In genomic region chr3:140711043-140711718, GRCh38 we compare ENCODE assay signal across 2 cellular contexts.
TF ChIP-seq lines count a peak whose summit lies in the region.

No MANE protein-coding gene starts in this region.

TF ChIP-seq in WTC11, 78 proteins besides CTCF, POLR2A, EP300 and RAD21 (continued from another document):
- TF ChIP-seq AR (CRISPR knock-in tag; IDR thresholded peaks at IDR 0.05), result no peak

TF ChIP-seq in HepG2, 621 proteins besides CTCF, POLR2A, EP300 and RAD21 (continued from another document and continues in another):
- TF ChIP-seq ATF2 (CRISPR knock-in tag; IDR thresholded peaks at IDR 0.05) (peak; percentile 76), RELA (CRISPR knock-in tag; IDR thresholded peaks at IDR 0.05) (no peak), MNT (IDR thresholded peaks at IDR 0.05) (no peak), NCOA5 (CRISPR knock-in tag; IDR thresholded peaks at IDR 0.05) (no peak), ZNF138 (CRISPR knock-in tag; IDR thresholded peaks at IDR 0.05; ENCODE audit: low read depth) (no peak), ZNF891 (CRISPR knock-in tag; IDR thresholded peaks at IDR 0.05) (no peak), KDM1A (CRISPR knock-in tag; IDR thresholded peaks at IDR 0.05) (no peak; the same call in 1 of the 2 replicates), RORA (CRISPR knock-in tag; IDR thresholded peaks at IDR 0.05) (no peak), THRA (CRISPR knock-in tag; IDR thresholded peaks at IDR 0.05; ENCODE audit: borderline replicate concordance) (peak; percentile 75; the same call in 1 of the 2 replicates), HNF4A (CRISPR knock-in tag; IDR thresholded peaks at IDR 0.05) (peak; percentile 89), PBX2 (CRISPR knock-in tag; IDR thresholded peaks at IDR 0.05) (no peak), ZBTB38 (CRISPR knock-in tag; IDR thresholded peaks at IDR 0.05) (no peak), ZFP36L2 (CRISPR knock-in tag; IDR thresholded peaks at IDR 0.05) (no peak), ATF7 (IDR thresholded peaks at IDR 0.05) (no peak), ATF7 (CRISPR knock-in tag; IDR thresholded peaks at IDR 0.05) (no peak), ZNF235 (CRISPR knock-in tag; IDR thresholded peaks at IDR 0.05; ENCODE audit: borderline replicate concordance) (no peak), ZNF549 (CRISPR knock-in tag; IDR thresholded peaks at IDR 0.05) (no peak), ZNF577 (CRISPR knock-in tag; IDR thresholded peaks at IDR 0.05; ENCODE audit: borderline replicate concordance, low read depth) (no peak), RARA (CRISPR knock-in tag; IDR thresholded peaks at IDR 0.05) (peak; percentile 87), SALL2 (CRISPR knock-in tag; IDR thresholded peaks at IDR 0.05) (peak; percentile 67; the same call in 1 of the 2 replicates), MTF2 (CRISPR knock-in tag; IDR thresholded peaks at IDR 0.05; ENCODE audit: borderline replicate concordance) (no peak), ZBTB34 (CRISPR knock-in tag; IDR thresholded peaks at IDR 0.05) (peak; percentile 60; the same call in 1 of the 2 replicates), PRDM15 (CRISPR knock-in tag; IDR thresholded peaks at IDR 0.05) (no peak), ZMAT3 (CRISPR knock-in tag; conservative IDR thresholded peaks at IDR 0.05) (no peak), ZNF282 (IDR thresholded peaks at IDR 0.05; ENCODE audit: partially characterized antibody) (no peak), ZNF703 (CRISPR knock-in tag; IDR thresholded peaks at IDR 0.05; ENCODE audit: borderline replicate concordance) (no peak; the same call in 1 of the 2 replicates), SOX6 (IDR thresholded peaks at IDR 0.05) (no peak), SOX6 (CRISPR knock-in tag; IDR thresholded peaks at IDR 0.05) (peak; percentile 86), THYN1 (CRISPR knock-in tag; IDR thresholded peaks at IDR 0.05; ENCODE audit: borderline replicate concordance, low read depth) (no peak), PCBP1 (IDR thresholded peaks at IDR 0.05; ENCODE audit: borderline replicate concordance, low read depth, low read length) (no peak), ZNF446 (CRISPR knock-in tag; IDR thresholded peaks at IDR 0.05) (no peak), KMT2A (CRISPR knock-in tag; IDR thresholded peaks at IDR 0.05) (no peak; the same call in 1 of the 2 replicates), U2AF1 (optimal IDR thresholded peaks at IDR 0.05; ENCODE audit: low read depth, low read length) (no peak), PHF20 (CRISPR knock-in tag; IDR thresholded peaks at IDR 0.05) (no peak), SMARCE1 (IDR thresholded peaks at IDR 0.05; ENCODE audit: borderline replicate concordance) (no peak), CC2D1A (CRISPR knock-in tag; IDR thresholded peaks at IDR 0.05) (no peak), ZNF747 (CRISPR knock-in tag; IDR thresholded peaks at IDR 0.05; ENCODE audit: borderline replicate concordance) (0 out of 2 replicates have a peak, but pooled peaks have one; percentile 51), ZNF570 (CRISPR knock-in tag; IDR thresholded peaks at IDR 0.05; ENCODE audit: borderline replicate concordance) (no peak), TCF12 (IDR thresholded peaks at IDR 0.05) (no peak), TCF12 (CRISPR knock-in tag; IDR thresholded peaks at IDR 0.05) (no peak), POLR2G (IDR thresholded peaks at IDR 0.05; ENCODE audit: low read depth, low read length) (no peak), STAT5B (CRISPR knock-in tag; IDR thresholded peaks at IDR 0.05) (no peak), SRSF4 (IDR thresholded peaks at IDR 0.05; ENCODE audit: low read depth, low read length, poor library complexity, severe bottlenecking) (no peak), ZNF713 (CRISPR knock-in tag; IDR thresholded peaks at IDR 0.05) (no peak), IKZF5 (CRISPR knock-in tag; IDR thresholded peaks at IDR 0.05) (peak; percentile 57; the same call in 1 of the 2 replicates), IRF2 (CRISPR knock-in tag; IDR thresholded peaks at IDR 0.05) (peak; percentile 32; the same call in 1 of the 2 replicates), MED8 (CRISPR knock-in tag; IDR thresholded peaks at IDR 0.05; ENCODE audit: insufficient replicate concordance) (no peak), MYNN (CRISPR knock-in tag; IDR thresholded peaks at IDR 0.05; ENCODE audit: low read depth) (no peak), ZNF614 (CRISPR knock-in tag; IDR thresholded peaks at IDR 0.05; ENCODE audit: borderline replicate concordance) (no peak), ZBTB14 (CRISPR knock-in tag; IDR thresholded peaks at IDR 0.05) (no peak), CCAR2 (optimal IDR thresholded peaks at IDR 0.05; ENCODE audit: low read depth, low read length) (no peak), NFIB (CRISPR knock-in tag; IDR thresholded peaks at IDR 0.05; ENCODE audit: borderline replicate concordance) (no peak), ZNF766 (CRISPR knock-in tag; IDR thresholded peaks at IDR 0.05; ENCODE audit: borderline replicate concordance) (0 out of 2 replicates have a peak, but pooled peaks have one; percentile 65), NCOR1 (IDR thresholded peaks at IDR 0.05; ENCODE audit: borderline replicate concordance, low read length) (peak; percentile 40; the same call in 1 of the 2 replicates), MTF1 (CRISPR knock-in tag; IDR thresholded peaks at IDR 0.05) (no peak), ZNF790 (CRISPR knock-in tag; IDR thresholded peaks at IDR 0.05; ENCODE audit: borderline replicate concordance) (no peak), PHF8 (CRISPR knock-in tag; IDR thresholded peaks at IDR 0.05) (0 out of 2 replicates have a peak, but pooled peaks have one; percentile 23), TP53 (CRISPR knock-in tag; conservative IDR thresholded peaks at IDR 0.05) (no peak), ZNF276 (CRISPR knock-in tag; IDR thresholded peaks at IDR 0.05; ENCODE audit: low read depth) (no peak), RFX1 (IDR thresholded peaks at IDR 0.05) (no peak), RFXAP (CRISPR knock-in tag; IDR thresholded peaks at IDR 0.05; ENCODE audit: borderline replicate concordance) (peak; percentile 27; the same call in 1 of the 2 replicates)
